26 cellular contexts compared by ENCODE assay signal in genomic region chr2:101293544-101293943, GRCh38.
"Had no signal": no experiment of that assay in that cellular context is flagged by ENCODE, and none has a peak within 500 bp of the region (broad histone marks: within the 10 kb centered on the region; RNA-seq: fewer than 3 reads in every experiment).

No MANE protein-coding gene starts in this region.

- H3K27me3 ChIP-seq: dorsolateral prefrontal cortex, gastrocnemius medialis, neural progenitor cell, right atrium auricular region, stomach, thyroid gland, vagina had no signal

- ATAC-seq: esophagus mucosa; gastrocnemius medialis; left colon; mucosa of descending colon; sciatic nerve; stimulated activated effector memory CD8-positive, alpha-beta T cell treated with anti-CD3 and anti-CD28 coated beads, Interleukin-12 subunit alpha, Interleukin-12 subunit beta, amount 100 ng/mL, for 72 hours had no signal

- H3K4me1 ChIP-seq: neural progenitor cell, prostate gland had no signal

- H3K36me3 ChIP-seq: neural progenitor cell had no signal

- H3K9me3 ChIP-seq: gastrocnemius medialis, mucosa of descending colon, prostate gland, right atrium auricular region, stomach, thyroid gland, vagina had no signal

- DNase-seq: dorsolateral prefrontal cortex; effector CD4-positive, alpha-beta T cell; endodermal cell; foreskin fibroblast; gastrocnemius medialis; head of caudate nucleus; hippocampal formation; left colon; mucosa of descending colon; naive B cell; nucleus accumbens; stimulated activated CD4-positive, alpha-beta T cell treated with anti-CD3 and anti-CD28 coated beads, Interleukin-2, amount 100 ng/mL, for 24 hours; stimulated activated CD4-positive, alpha-beta T cell treated with anti-CD3 and anti-CD28 coated beads, Interleukin-4, amount 100 ng/mL, for 24 hours; stimulated activated naive CD4-positive, alpha-beta T cell treated with Interleukin-2 at 50 U/mL for 16 hours; stomach; trophoblast cell had no signal

- H3K4me3 ChIP-seq: dorsolateral prefrontal cortex, gastrocnemius medialis, lung, mucosa of descending colon, neural progenitor cell, prostate gland, right atrium auricular region, stomach, thyroid gland, vagina had no signal

- H3K27ac ChIP-seq: dorsolateral prefrontal cortex, epithelial cell of prostate, gastrocnemius medialis, neural progenitor cell, prostate gland, right atrium auricular region, stomach, thyroid gland, vagina had no signal
